Comparison of ENCODE assay signal across 27 cellular contexts in genomic region chr1:228914700-228915099, GRCh38.
"Had no signal": no experiment of that assay in that cellular context is flagged by ENCODE, and none has a peak within 500 bp of the region (broad histone marks: within the 10 kb centered on the region; RNA-seq: fewer than 3 reads in every experiment).

No MANE protein-coding gene starts in this region.

- H3K27ac Mint-ChIP-seq: immature natural killer cell; naive thymus-derived CD8-positive, alpha-beta T cell; neural progenitor cell; progenitor cell of endocrine pancreas; stimulated activated naive CD8-positive, alpha-beta T cell treated with anti-CD3 and anti-CD28 coated beads, Interleukin-15, Interleukin-2, amounts not matched to agents 100 ng/mL and 50 ng/mL, for 24 hours had no signal

- H3K4me3 Mint-ChIP-seq: immature natural killer cell; naive thymus-derived CD8-positive, alpha-beta T cell; nephron progenitor cell; neural progenitor cell; stimulated activated naive CD8-positive, alpha-beta T cell treated with anti-CD3 and anti-CD28 coated beads, Interleukin-15, Interleukin-2, amounts not matched to agents 100 ng/mL and 50 ng/mL, for 24 hours had no signal

- H3K27me3 Mint-ChIP-seq: stimulated activated naive CD8-positive, alpha-beta T cell treated with anti-CD3 and anti-CD28 coated beads, Interleukin-15, Interleukin-2, amounts not matched to agents 100 ng/mL and 50 ng/mL, for 24 hours had no signal

- DNase-seq: hypothalamus; immature natural killer cell; kidney; left colon; left lung; lower lobe of right lung; mammary epithelial cell; mesenchymal stem cell; naive thymus-derived CD8-positive, alpha-beta T cell; ovary; right lobe of liver; stimulated activated CD4-positive, alpha-beta T cell treated with anti-CD3 and anti-CD28 coated beads, Interleukin-12 subunit alpha, Interleukin-12 subunit beta, amount 100 ng/mL, for 4 hours; stimulated activated CD4-positive, alpha-beta T cell treated with anti-CD3 and anti-CD28 coated beads, Interleukin-15, amount 100 ng/mL, for 24 hours; stimulated activated CD4-positive, alpha-beta T cell treated with anti-CD3 and anti-CD28 coated beads, Interleukin-2, amount 100 ng/mL, for 24 hours; stimulated activated CD4-positive, alpha-beta T cell treated with anti-CD3 and anti-CD28 coated beads, Interleukin-4, amount 100 ng/mL, for 1 hour; stimulated activated naive CD4-positive, alpha-beta T cell; tibial artery; trophoblast cell had no signal

- H3K4me3 ChIP-seq: left lung, lower lobe of right lung, neural progenitor cell, ovary, right atrium auricular region, right lobe of liver, smooth muscle cell, suprapubic skin, thoracic aorta, tibial artery, vagina had no signal

- ATAC-seq: left colon; left lung; lower lobe of right lung; naive thymus-derived CD8-positive, alpha-beta T cell; right lobe of liver had no signal

- H3K9me3 ChIP-seq: lower lobe of right lung, ovary, right atrium auricular region, right lobe of liver, suprapubic skin, thoracic aorta, tibial artery, vagina had no signal

- H3K4me1 ChIP-seq: lower lobe of right lung, suprapubic skin, tibial artery, vagina had no signal

- H3K27ac ChIP-seq: left lung, lower lobe of right lung, ovary, right atrium auricular region, right lobe of liver, suprapubic skin, thoracic aorta, tibial artery, vagina had no signal

- H3K36me3 Mint-ChIP-seq: immature natural killer cell; naive thymus-derived CD8-positive, alpha-beta T cell had no signal

- H3K36me3 ChIP-seq: left lung, lower lobe of right lung, neural progenitor cell, ovary, right atrium auricular region, right lobe of liver, suprapubic skin, thoracic aorta, tibial artery, vagina had no signal

- H3K4me1 Mint-ChIP-seq: naive thymus-derived CD8-positive, alpha-beta T cell had no signal

- H3K9me3 Mint-ChIP-seq: immature natural killer cell; naive thymus-derived CD8-positive, alpha-beta T cell had no signal
